In the genomic region with DNA sequence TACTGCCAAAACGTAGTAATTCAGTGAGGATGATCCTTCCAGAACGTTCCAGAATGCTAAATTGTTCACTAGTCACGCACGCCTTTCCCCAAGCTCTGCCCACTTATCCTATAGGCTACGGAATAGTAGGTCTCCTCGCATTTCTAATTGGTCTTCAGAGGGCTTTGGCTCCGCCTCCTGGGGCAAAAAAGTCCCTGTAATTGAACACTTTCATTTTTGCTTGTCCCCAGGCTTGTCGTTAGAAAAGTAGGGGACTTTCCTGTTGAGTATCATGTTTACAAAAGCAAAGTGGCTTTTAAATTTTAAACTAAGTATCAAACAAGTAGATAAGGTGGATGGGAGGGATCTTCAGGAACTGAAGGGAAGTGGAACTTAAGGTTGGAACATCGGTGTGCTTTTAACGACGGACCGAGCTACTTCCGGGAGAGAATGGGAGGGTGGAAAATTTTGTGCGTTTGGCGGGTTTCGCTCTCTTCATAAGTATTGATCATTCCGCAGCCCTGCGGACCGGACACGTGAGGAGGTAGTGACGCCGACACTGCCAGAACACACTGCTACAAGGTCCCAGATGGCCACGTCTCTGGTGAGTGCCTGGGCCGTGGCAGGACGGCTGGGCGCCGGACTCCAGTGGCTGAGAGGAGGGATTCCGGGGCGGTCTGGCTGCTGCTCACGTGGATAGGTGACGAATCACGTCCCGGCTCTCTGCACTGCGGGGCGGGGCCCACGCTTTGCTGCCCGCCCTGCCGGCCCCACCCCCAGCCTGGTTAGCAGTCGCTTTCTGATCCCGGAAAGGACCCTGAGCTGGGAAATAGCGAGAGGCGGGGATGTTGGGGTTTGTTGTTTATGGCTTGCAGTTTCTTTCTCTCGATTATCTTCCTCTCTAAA, we compare ENCODE assay signal across 8 cellular contexts. TPM values are rescaled to one million over a fixed set of nuclear protein-coding genes. Genes with fewer than 3 reads are reported as not detected.
DNase-seq lines count a peak whose midpoint lies in the region; ATAC-seq and TF ChIP-seq lines count a peak whose summit lies in the region.

NXT2 (plus strand) TSS at position 406 of the 885 bp plus-strand sequence; CDS start at position 569, 163 bp downstream.

- intact Hi-C loops in lower lobe of right lung (cut with DNase I), result no loop called here

- H3K36me3 ChIP-seq in lower lobe of right lung, result no peaks in the 10 kb centered on the region

- peak; percentile 92 for DNase-seq in COLO668 (lab: John Stamatoyannopoulos, UW; ENCODE audit: unreplicated experiment)
- DNase-seq in GM20000 (ENCODE audit: low spot score), result peak; percentile 85
- DNase-seq in HS-5 (ENCODE audit: low read depth), result peak; percentile 69
- DNase-seq in NK-92 (lab: John Stamatoyannopoulos, UW; ENCODE audit: unreplicated experiment), result peak; percentile 21
- DNase-seq in activated CD8-positive, alpha-beta memory T cell treated with anti-CD3 and anti-CD28 coated beads for 1 hour (ENCODE audit: extremely low read depth in 1 of 2, low read depth in 1 of 2), result peak; percentile 53 to 71
- peak; percentile 89 for DNase-seq in ecto neural progenitor cell (ENCODE audit: low spot score)
- DNase-seq in lower lobe of right lung, result peak; percentile 94
- DNase-seq in stimulated activated CD4-positive, alpha-beta T cell treated with anti-CD3 and anti-CD28 coated beads, TNF-alpha, amount 100 ng/mL, for 1 hour (ENCODE audit: low read depth in 3 of 3, low spot score in 1 of 3), result peak; percentile 56 to 67 (median 58)

- no peaks in the 10 kb centered on the region for H3K9me3 ChIP-seq in lower lobe of right lung

- TF ChIP-seq CTCF in GM20000 (IDR thresholded peaks at IDR 0.05; ENCODE audit: extremely low read depth, missing control alignments) (no peak), lower lobe of right lung (IDR thresholded peaks at IDR 0.05) (no peak)

- no peaks in the 10 kb centered on the region for H3K27me3 ChIP-seq in lower lobe of right lung (ENCODE audit: low read depth)

- ATAC-seq in lower lobe of right lung, result peak; percentile 99 to 100

- peak within 1 kb of the TSS; percentile 61 for H3K4me3 ChIP-seq in lower lobe of right lung

- H3K27ac ChIP-seq in lower lobe of right lung, result peak within 1 kb of the TSS; percentile 93

- H3K4me1 ChIP-seq in lower lobe of right lung, result no peaks in the 10 kb centered on the region

RNA-seq across cellular contexts. Expression of gene NXT2, which starts in this region (rescaled TPM):
- 12.3 TPM for total RNA-seq in lower lobe of right lung

Comparison
In these comparisons a context has a peak if more than half of its experiments do, and no peak if none do; other contexts are left out.
1. Peak in every context shown above with its lines: DNase-seq, ATAC-seq, H3K4me3 ChIP-seq and H3K27ac ChIP-seq.
2. DNase-seq: peak in every context shown above with its lines; median percentile 94 in lower lobe of right lung; 92 in COLO668; 89 in ecto neural progenitor cell; 85 in GM20000; 69 in HS-5; 62 in activated CD8-positive, alpha-beta memory T cell treated with anti-CD3 and anti-CD28 coated beads for 1 hour; 58 in stimulated activated CD4-positive, alpha-beta T cell treated with anti-CD3 and anti-CD28 coated beads, TNF-alpha, amount 100 ng/mL, for 1 hour; 21 in NK-92.